In genomic region chr1:170318736-170319135, GRCh38 we compare ENCODE assay signal across 22 cellular contexts.
DNase-seq lines count a peak whose midpoint lies in the region; ATAC-seq, FAIRE-seq and TF ChIP-seq lines count a peak whose summit lies in the region.
"Had no signal": no experiment of that assay in that cellular context is flagged by ENCODE, and none has a peak within 500 bp of the region (broad histone marks: within the 10 kb centered on the region; RNA-seq: fewer than 3 reads in every experiment).

No MANE protein-coding gene starts in this region.

- H3K79me2 ChIP-seq in astrocyte (ENCODE audit: insufficient read depth, low read length) (no peaks in the 10 kb centered on the region), smooth muscle cell (ENCODE audit: low read depth) (no peaks in the 10 kb centered on the region)

- no peak overlapping the region for H3K4me2 ChIP-seq in astrocyte (ENCODE audit: low read length)
- H3K4me2 ChIP-seq in smooth muscle cell = no peak overlapping the region
- H3K4me2 ChIP-seq: KMS-11 had no signal

- H3K9me3 Mint-ChIP-seq in astrocyte (ENCODE audit: unreplicated experiment) = peaks cover 5% of the 10 kb centered on the region
- no peaks in the 10 kb centered on the region for H3K9me3 Mint-ChIP-seq in activated T-helper 2 cell treated with anti-CD3 and anti-CD28 coated beads, Interferon-gamma antibody, Interleukin-2, Interleukin-4, amounts not matched to agents 10 μg/mL and 5 μg/mL and 100 μg/mL, durations not matched to agents 14 hours and 24 hours and 36 hours
- H3K9me3 Mint-ChIP-seq: CD8-positive, alpha-beta T cell; H9 had no signal

- no peak for TF ChIP-seq POLR2A in testis (IDR thresholded peaks at IDR 0.05)

- H3K9me3 ChIP-seq in astrocyte (ENCODE audit: insufficient read depth, low read depth, low read length) (no peaks in the 10 kb centered on the region), smooth muscle cell (replicated peaks; ENCODE audit: low read depth) (no peaks in the 10 kb centered on the region), testis (no peaks in the 10 kb centered on the region)
- H3K9me3 ChIP-seq: SJSA1 had no signal

- H3K27ac Mint-ChIP-seq in astrocyte (ENCODE audit: unreplicated experiment) = no peak overlapping the region
- no peak overlapping the region for H3K27ac Mint-ChIP-seq in activated T-helper 2 cell treated with anti-CD3 and anti-CD28 coated beads, Interferon-gamma antibody, Interleukin-2, Interleukin-4, amounts not matched to agents 10 μg/mL and 5 μg/mL and 100 μg/mL, durations not matched to agents 14 hours and 24 hours and 36 hours
- H3K27ac Mint-ChIP-seq: CD8-positive, alpha-beta T cell; H9 had no signal

- H3K4me1 ChIP-seq in astrocyte (ENCODE audit: insufficient read depth, low read length) (peaks cover 4% of the 10 kb centered on the region), smooth muscle cell (ENCODE audit: low read depth) (no peaks in the 10 kb centered on the region), testis (no peaks in the 10 kb centered on the region)
- H3K4me1 ChIP-seq: SJSA1 had no signal

- intact Hi-C loops in activated T-helper 2 cell treated with anti-CD3 and anti-CD28 coated beads, Interferon-gamma antibody, Interleukin-2, Interleukin-4, amounts not matched to agents 10 μg/mL and 5 μg/mL and 100 μg/mL, durations not matched to agents 14 hours and 24 hours and 36 hours (cut with micrococcal nuclease) = no loop called here
- intact Hi-C loops in testis (cut with DNase I; ENCODE audit: low total_unique reads) = no loop called here

- H3K27me3 Mint-ChIP-seq in astrocyte (ENCODE audit: low read depth, unreplicated experiment) = no peaks in the 10 kb centered on the region
- peaks cover 2% of the 10 kb centered on the region for H3K27me3 Mint-ChIP-seq in activated T-helper 2 cell treated with anti-CD3 and anti-CD28 coated beads, Interferon-gamma antibody, Interleukin-2, Interleukin-4, amounts not matched to agents 10 μg/mL and 5 μg/mL and 100 μg/mL, durations not matched to agents 14 hours and 24 hours and 36 hours (ENCODE audit: low read depth)

- H3K27ac ChIP-seq in astrocyte (ENCODE audit: low read depth, low read length) (no peak overlapping the region), smooth muscle cell (ENCODE audit: low read depth) (peak overlapping the region; percentile 22), testis (no peak overlapping the region)
- H3K27ac ChIP-seq: KMS-11, SJSA1 had no signal

- H3K27me3 ChIP-seq in astrocyte (ENCODE audit: insufficient read depth, low read length) (no peaks in the 10 kb centered on the region), smooth muscle cell (ENCODE audit: low read depth) (no peaks in the 10 kb centered on the region), testis (no peaks in the 10 kb centered on the region)
- H3K27me3 ChIP-seq: SJSA1 had no signal

- H3K4me3 ChIP-seq in astrocyte (ENCODE audit: insufficient read depth, low read depth, low read length) (no peak overlapping the region), fibroblast of the aortic adventitia (ENCODE audit: low read depth, low read length) (no peak overlapping the region), smooth muscle cell (no peak overlapping the region), testis (no peak overlapping the region)
- H3K4me3 ChIP-seq: SJSA1 had no signal

- H3K36me3 ChIP-seq in astrocyte (ENCODE audit: insufficient read depth, low read length) (no peaks in the 10 kb centered on the region), smooth muscle cell (ENCODE audit: low read depth) (no peaks in the 10 kb centered on the region), testis (ENCODE audit: low read depth, missing control alignments) (no peaks in the 10 kb centered on the region)
- H3K36me3 ChIP-seq: SJSA1 had no signal

- H3K4me3 Mint-ChIP-seq in astrocyte (ENCODE audit: unreplicated experiment) = no peak overlapping the region
- H3K4me3 Mint-ChIP-seq in activated T-helper 2 cell treated with anti-CD3 and anti-CD28 coated beads, Interferon-gamma antibody, Interleukin-2, Interleukin-4, amounts not matched to agents 10 μg/mL and 5 μg/mL and 100 μg/mL, durations not matched to agents 14 hours and 24 hours and 36 hours (ENCODE audit: low read depth) = no peak overlapping the region
- H3K4me3 Mint-ChIP-seq: CD8-positive, alpha-beta T cell; H9 had no signal

- H3K9ac ChIP-seq in astrocyte (ENCODE audit: low read length) = no peak overlapping the region
- H3K9ac ChIP-seq in smooth muscle cell (ENCODE audit: low read depth) = no peak overlapping the region
- H3K9ac ChIP-seq: KMS-11 had no signal

- no peaks in the 10 kb centered on the region for H4K20me1 ChIP-seq in astrocyte (ENCODE audit: insufficient read depth, low read length)
- no peaks in the 10 kb centered on the region for H4K20me1 ChIP-seq in smooth muscle cell (ENCODE audit: low read depth)

- no peak for ATAC-seq in HG03342 (IDR thresholded peaks at IDR 0.05; ENCODE audit: unreplicated experiment)
- ATAC-seq: CD8-positive, alpha-beta T cell had no signal

- H2AFZ ChIP-seq in astrocyte (ENCODE audit: low read depth, low read length) = no peak overlapping the region
- no peak overlapping the region for H2AFZ ChIP-seq in smooth muscle cell (ENCODE audit: low read depth)

- no peaks in the 10 kb centered on the region for H3K36me3 Mint-ChIP-seq in astrocyte (ENCODE audit: low read depth, unreplicated experiment)
- H3K36me3 Mint-ChIP-seq in activated T-helper 2 cell treated with anti-CD3 and anti-CD28 coated beads, Interferon-gamma antibody, Interleukin-2, Interleukin-4, amounts not matched to agents 10 μg/mL and 5 μg/mL and 100 μg/mL, durations not matched to agents 14 hours and 24 hours and 36 hours (ENCODE audit: low read depth) = no peaks in the 10 kb centered on the region
- H3K36me3 Mint-ChIP-seq: CD8-positive, alpha-beta T cell had no signal

- no peak for TF ChIP-seq CTCF in astrocyte (IDR thresholded peaks at IDR 0.05; ENCODE audit: insufficient read depth, low read depth, low read length)
- TF ChIP-seq CTCF in fibroblast of the aortic adventitia (IDR thresholded peaks at IDR 0.05; ENCODE audit: insufficient read depth, low read length) = no peak
- TF ChIP-seq CTCF in smooth muscle cell (IDR thresholded peaks at IDR 0.05; ENCODE audit: borderline replicate concordance, insufficient read depth, poor library complexity, severe bottlenecking) = no peak
- TF ChIP-seq CTCF in testis (IDR thresholded peaks at IDR 0.05) = no peak

- peaks cover 30% of the 10 kb centered on the region for H3K4me1 Mint-ChIP-seq in astrocyte (ENCODE audit: low read depth, unreplicated experiment)
- no peaks in the 10 kb centered on the region for H3K4me1 Mint-ChIP-seq in activated T-helper 2 cell treated with anti-CD3 and anti-CD28 coated beads, Interferon-gamma antibody, Interleukin-2, Interleukin-4, amounts not matched to agents 10 μg/mL and 5 μg/mL and 100 μg/mL, durations not matched to agents 14 hours and 24 hours and 36 hours (ENCODE audit: low read depth)

- FAIRE-seq in astrocyte (lab: Jason Lieb, UNC) = no peak
- FAIRE-seq: G401.6, HTR-8/SVneo, RCC 7860 had no signal

- DNase-seq in GM03348 (ENCODE audit: low spot score) (peak; percentile 16), astrocyte (ENCODE audit: low read depth) (peak; percentile 47), fibroblast of the aortic adventitia (ENCODE audit: low read depth) (peak; percentile 26), smooth muscle cell (lab: John Stamatoyannopoulos, UW; ENCODE audit: unreplicated experiment) (no peak), testis (no peak)
- no peak for DNase-seq in activated T-helper 2 cell treated with anti-CD3 and anti-CD28 coated beads, Interferon-gamma antibody, Interleukin-2, Interleukin-4, amounts not matched to agents 10 μg/mL and 5 μg/mL and 100 μg/mL, durations not matched to agents 14 hours and 24 hours and 36 hours (ENCODE audit: low spot score)
- DNase-seq: C1 segment of cervical spinal cord; CD8-positive, alpha-beta T cell; DMS153; H9; NCI-H1105 treated with DMSO at 0.1 percent for 48 hours; NCI-H1694 treated with DMSO at 0.1 percent for 48 hours; NCI-H2081 treated with DMSO at 0.1 percent for 48 hours; NCI-H2171 treated with DMSO at 0.1 percent for 48 hours; NCI-H524 treated with DMSO at 0.1 percent for 48 hours; OCI-M1 had no signal

- H3F3A ChIP-seq in smooth muscle cell (ENCODE audit: low read depth) = no peaks in the 10 kb centered on the region

Comparison
In these comparisons a context has a peak if more than half of its experiments do, and no peak if none do; other contexts are left out.
1. DNase-seq: peak in GM03348 (single experiment), astrocyte (single experiment) and fibroblast of the aortic adventitia (single experiment); none in smooth muscle cell (single experiment), activated T-helper 2 cell treated with anti-CD3 and anti-CD28 coated beads, Interferon-gamma antibody, Interleukin-2, Interleukin-4, amounts not matched to agents 10 μg/mL and 5 μg/mL and 100 μg/mL, durations not matched to agents 14 hours and 24 hours and 36 hours (single experiment) and testis (single experiment).